Comparison of ENCODE assay signal across 26 cellular contexts in the genomic region with DNA sequence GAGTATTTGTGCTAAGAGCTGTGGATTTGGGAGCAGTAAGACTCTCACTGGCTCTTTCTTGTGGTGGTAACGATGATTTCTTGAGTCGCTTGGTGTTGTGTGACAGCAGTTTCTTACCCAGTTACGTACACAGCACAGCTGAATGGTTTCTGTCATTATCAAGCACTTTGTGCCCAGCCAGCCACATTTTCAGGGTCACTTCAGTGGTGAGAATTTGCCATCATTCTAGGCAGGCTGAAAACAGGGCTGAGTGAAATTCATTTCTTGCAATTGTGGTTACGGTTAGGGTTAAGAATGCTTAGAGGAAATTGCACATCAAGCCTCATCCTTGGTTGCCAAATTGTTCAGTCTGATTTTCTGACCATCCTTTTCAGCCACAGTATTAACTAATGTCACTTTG.
"Had no signal": no experiment of that assay in that cellular context is flagged by ENCODE, and none has a peak within 500 bp of the region (broad histone marks: within the 10 kb centered on the region; RNA-seq: fewer than 3 reads in every experiment).

No MANE protein-coding gene starts in this region.

- H3K36me3 ChIP-seq: ascending aorta, brain microvascular endothelial cell, esophagus squamous epithelium, gastrocnemius medialis, lower lobe of right lung, right atrium auricular region, thyroid gland, upper lobe of right lung had no signal

- H3K9me3 Mint-ChIP-seq: activated naive CD4-positive, alpha-beta T cell treated with anti-CD3 and anti-CD28 coated beads, Interleukin-2, amount 50 U/mL, for 24 hours; activated T-helper 1 cell treated with anti-CD3 and anti-CD28 coated beads, Interleukin-12 subunit alpha, Interleukin-12 subunit beta, Interleukin-2, Interleukin-4 antibody, amounts not matched to agents 30 ng/mL and 10 ng/mL and 1 ng/mL, durations not matched to agents 14 hours and 24 hours and 36 hours; stimulated activated naive CD8-positive, alpha-beta T cell treated with anti-CD3 and anti-CD28 coated beads, Interleukin-15, Interleukin-2, amounts not matched to agents 100 ng/mL and 50 ng/mL, for 24 hours; T-helper 1 cell treated with Interleukin-12 subunit alpha and Interleukin-12 subunit beta and Interleukin-4 antibody, amounts not matched to agents 30 μg/mL and 1 μg/mL, for 36 hours had no signal

- H3K27me3 ChIP-seq: ascending aorta, brain microvascular endothelial cell, esophagus squamous epithelium, gastrocnemius medialis, right atrium auricular region, thyroid gland, upper lobe of right lung had no signal

- H3K4me1 Mint-ChIP-seq: activated naive CD4-positive, alpha-beta T cell treated with anti-CD3 and anti-CD28 coated beads, Interleukin-2, amount 50 U/mL, for 24 hours had no signal

- H3K27ac ChIP-seq: ascending aorta, brain microvascular endothelial cell, dorsolateral prefrontal cortex, esophagus squamous epithelium, gastrocnemius medialis, lower lobe of right lung, right atrium auricular region, thyroid gland, upper lobe of right lung had no signal

- ATAC-seq: activated CD8-positive, alpha-beta T cell treated with anti-CD3 and anti-CD28 coated beads, Interleukin-2, amount 10 ng/mL, durations not matched to agents 7 days and 5 days; effector memory CD8-positive, alpha-beta T cell; gastrocnemius medialis; left colon; lower lobe of right lung; mucosa of descending colon; upper lobe of right lung had no signal

- H3K4me3 Mint-ChIP-seq: activated CD8-positive, alpha-beta T cell treated with anti-CD3 and anti-CD28 coated beads, Interleukin-2, amount 10 ng/mL, durations not matched to agents 7 days and 5 days; activated naive CD4-positive, alpha-beta T cell treated with anti-CD3 and anti-CD28 coated beads, Interleukin-2, amount 50 U/mL, for 24 hours; activated T-helper 1 cell treated with anti-CD3 and anti-CD28 coated beads, Interleukin-12 subunit alpha, Interleukin-12 subunit beta, Interleukin-2, Interleukin-4 antibody, amounts not matched to agents 30 ng/mL and 10 ng/mL and 1 ng/mL, durations not matched to agents 14 hours and 24 hours and 36 hours; effector memory CD8-positive, alpha-beta T cell; stimulated activated naive CD8-positive, alpha-beta T cell treated with anti-CD3 and anti-CD28 coated beads, Interleukin-15, Interleukin-2, amounts not matched to agents 100 ng/mL and 50 ng/mL, for 24 hours; T-helper 1 cell treated with Interleukin-12 subunit alpha and Interleukin-12 subunit beta and Interleukin-4 antibody, amounts not matched to agents 30 μg/mL and 1 μg/mL, for 36 hours had no signal

- H3K27ac Mint-ChIP-seq: activated CD8-positive, alpha-beta T cell treated with anti-CD3 and anti-CD28 coated beads, Interleukin-2, amount 10 ng/mL, durations not matched to agents 7 days and 5 days; activated naive CD4-positive, alpha-beta T cell treated with anti-CD3 and anti-CD28 coated beads, Interleukin-2, amount 50 U/mL, for 24 hours; activated T-helper 1 cell treated with anti-CD3 and anti-CD28 coated beads, Interleukin-12 subunit alpha, Interleukin-12 subunit beta, Interleukin-2, Interleukin-4 antibody, amounts not matched to agents 30 ng/mL and 10 ng/mL and 1 ng/mL, durations not matched to agents 14 hours and 24 hours and 36 hours; effector memory CD8-positive, alpha-beta T cell; progenitor cell of endocrine pancreas; stimulated activated naive CD8-positive, alpha-beta T cell treated with anti-CD3 and anti-CD28 coated beads, Interleukin-15, Interleukin-2, amounts not matched to agents 100 ng/mL and 50 ng/mL, for 24 hours; T-helper 1 cell treated with Interleukin-12 subunit alpha and Interleukin-12 subunit beta and Interleukin-4 antibody, amounts not matched to agents 30 μg/mL and 1 μg/mL, for 36 hours had no signal

- H3K4me1 ChIP-seq: ascending aorta, esophagus squamous epithelium, gastrocnemius medialis, lower lobe of right lung, right atrium auricular region, thyroid gland, upper lobe of right lung had no signal

- H3K4me3 ChIP-seq: ascending aorta, dorsolateral prefrontal cortex, esophagus squamous epithelium, gastrocnemius medialis, lower lobe of right lung, mucosa of descending colon, right atrium auricular region, thyroid gland, upper lobe of right lung had no signal

- H3K27me3 Mint-ChIP-seq: effector memory CD8-positive, alpha-beta T cell; progenitor cell of endocrine pancreas had no signal

- H3K9me3 ChIP-seq: ascending aorta, esophagus squamous epithelium, gastrocnemius medialis, lower lobe of right lung, mucosa of descending colon, right atrium auricular region, thyroid gland, upper lobe of right lung had no signal

- H3K36me3 Mint-ChIP-seq: activated naive CD4-positive, alpha-beta T cell treated with anti-CD3 and anti-CD28 coated beads, Interleukin-2, amount 50 U/mL, for 24 hours had no signal

- DNase-seq: activated CD4-positive, alpha-beta T cell treated with anti-CD3 and anti-CD28 coated beads for 1 hour; activated CD4-positive, alpha-beta T cell treated with anti-CD3 and anti-CD28 coated beads, Interleukin-2, amount 50 U/mL, for 1 hour; activated CD8-positive, alpha-beta T cell treated with anti-CD3 and anti-CD28 coated beads, Interleukin-2, amount 10 ng/mL, durations not matched to agents 7 days and 5 days; activated gamma-delta T cell; brain microvascular endothelial cell; central memory CD4-positive, alpha-beta T cell; dorsolateral prefrontal cortex; effector memory CD8-positive, alpha-beta T cell; esophagus squamous epithelium; gastrocnemius medialis; left colon; lower lobe of right lung; mesendoderm; mucosa of descending colon; stimulated activated CD4-positive, alpha-beta T cell treated with anti-CD3 and anti-CD28 coated beads, Interleukin-1b, Interleukin-23, amount 100 ng/mL, for 48 hours; substantia nigra; T1000; thyroid gland; upper lobe of right lung had no signal
